Comparison of ENCODE assay signal across 19 cellular contexts in the genomic region with DNA sequence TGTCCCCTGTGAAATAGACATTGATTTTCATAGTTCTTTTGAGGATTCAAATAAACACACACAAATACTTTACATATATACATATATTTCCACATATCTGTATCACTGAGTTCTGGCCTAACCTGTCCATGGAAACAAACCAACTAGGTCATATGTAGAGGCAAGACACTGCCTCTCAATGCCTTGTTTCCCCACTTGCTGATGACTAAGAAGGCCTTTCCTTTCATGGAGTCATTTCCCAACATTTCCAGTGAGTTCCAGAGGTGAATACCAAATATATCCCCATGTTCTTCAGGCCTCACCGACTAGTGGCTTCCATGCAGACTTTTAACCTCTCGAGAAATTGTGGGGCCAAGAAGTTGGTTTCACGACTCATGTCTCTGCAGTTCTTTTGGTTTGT.
A peak's percentile ranks its signal among the peaks of the same experiment; 100 is the strongest.
DNase-seq lines count a peak whose midpoint lies in the region; ATAC-seq and TF ChIP-seq lines count a peak whose summit lies in the region.
"Had no signal": no experiment of that assay in that cellular context is flagged by ENCODE, and none has a peak within 500 bp of the region (broad histone marks: within the 10 kb centered on the region; RNA-seq: fewer than 3 reads in every experiment).

No MANE protein-coding gene starts in this region.

- no peak overlapping the region for H2AFZ ChIP-seq in GM23338

- no peak for TF ChIP-seq CTCF in natural killer cell (IDR thresholded peaks at IDR 0.05)
- TF ChIP-seq CTCF in GM23338 (conservative IDR thresholded peaks at IDR 0.05; ENCODE audit: low read depth in 2 of 2): no peak
- TF ChIP-seq CTCF in tibial nerve (IDR thresholded peaks at IDR 0.05): no peak
- TF ChIP-seq CTCF in transverse colon (IDR thresholded peaks at IDR 0.05): no peak

- TF ChIP-seq POLR2A in tibial nerve (IDR thresholded peaks at IDR 0.05): no peak
- TF ChIP-seq POLR2A in transverse colon (IDR thresholded peaks at IDR 0.05): no peak

- ATAC-seq in natural killer cell (no peak), GM23338 (no peak), GM21367 (IDR thresholded peaks at IDR 0.05; ENCODE audit: unreplicated experiment) (no peak)
- no peak for ATAC-seq in natural killer cell treated with Interleukin-12 subunit alpha and Interleukin-12 subunit beta and Interleukin-15 and Interleukin-18, amount 100 ng/mL, for 72 hours
- ATAC-seq: Panc1, Right ventricle myocardium inferior had no signal

- H4K20me1 ChIP-seq in GM23338 (replicated peaks; ENCODE audit: insufficient read depth): no peaks in the 10 kb centered on the region

- H3K27ac ChIP-seq in GM23338 (ENCODE audit: low read depth) (no peak overlapping the region), tibial nerve (no peak overlapping the region), transverse colon (no peak overlapping the region)

- no peak overlapping the region for H3K4me3 ChIP-seq in GM23338
- H3K4me3 ChIP-seq in tibial nerve: no peak overlapping the region
- H3K4me3 ChIP-seq in transverse colon: no peak overlapping the region

- H3K9me3 ChIP-seq in tibial nerve (no peaks in the 10 kb centered on the region), transverse colon (no peaks in the 10 kb centered on the region)

- no peaks in the 10 kb centered on the region for H3K9me2 ChIP-seq in GM23338 (ENCODE audit: insufficient read depth)

- no peaks in the 10 kb centered on the region for H3K9me3 Mint-ChIP-seq in natural killer cell
- H3K9me3 Mint-ChIP-seq in natural killer cell treated with Interleukin-12 subunit alpha and Interleukin-12 subunit beta and Interleukin-15 and Interleukin-18, amount 100 ng/mL, for 72 hours: no peaks in the 10 kb centered on the region
- H3K9me3 Mint-ChIP-seq in immature natural killer cell: no peaks in the 10 kb centered on the region
- no peaks in the 10 kb centered on the region for H3K9me3 Mint-ChIP-seq in GM23338
- H3K9me3 Mint-ChIP-seq: CD4-positive, CD25-positive, alpha-beta regulatory T cell; HFFc6 had no signal

- H3K27ac Mint-ChIP-seq in natural killer cell (peak overlapping the region; percentile 1 to 51), immature natural killer cell (peak overlapping the region in 4 of 6 donors; percentile 3 to 13 (median 8)), GM23338 (no peak overlapping the region)
- no peak overlapping the region for H3K27ac Mint-ChIP-seq in natural killer cell treated with Interleukin-12 subunit alpha and Interleukin-12 subunit beta and Interleukin-15 and Interleukin-18, amount 100 ng/mL, for 72 hours
- H3K27ac Mint-ChIP-seq: CD4-positive, CD25-positive, alpha-beta regulatory T cell; HFFc6 had no signal

- TF ChIP-seq EP300 in tibial nerve (IDR thresholded peaks at IDR 0.05) (no peak), transverse colon (IDR thresholded peaks at IDR 0.05; ENCODE audit: low read depth) (no peak)

- peaks cover 26% of the 10 kb centered on the region for H3K36me3 Mint-ChIP-seq in natural killer cell
- H3K36me3 Mint-ChIP-seq in natural killer cell treated with Interleukin-12 subunit alpha and Interleukin-12 subunit beta and Interleukin-15 and Interleukin-18, amount 100 ng/mL, for 72 hours: peaks cover 18% of the 10 kb centered on the region
- H3K36me3 Mint-ChIP-seq in immature natural killer cell: peaks cover 27 to 34% (median 33%) of the 10 kb centered on the region in 3 donors
- H3K36me3 Mint-ChIP-seq in GM23338 (ENCODE audit: low read depth): no peaks in the 10 kb centered on the region

- no peaks in the 10 kb centered on the region for H3K4me1 ChIP-seq in GM23338 (ENCODE audit: insufficient read depth)
- H3K4me1 ChIP-seq in tibial nerve: no peaks in the 10 kb centered on the region
- no peaks in the 10 kb centered on the region for H3K4me1 ChIP-seq in transverse colon

- peaks cover 24 to 25% of the 10 kb centered on the region in 2 donors for H3K4me1 Mint-ChIP-seq in natural killer cell
- peaks cover 8 to 17% of the 10 kb centered on the region in 2 donors for H3K4me1 Mint-ChIP-seq in natural killer cell treated with Interleukin-12 subunit alpha and Interleukin-12 subunit beta and Interleukin-15 and Interleukin-18, amount 100 ng/mL, for 72 hours (ENCODE audit: low read depth in 2 of 2)
- H3K4me1 Mint-ChIP-seq in immature natural killer cell: peaks cover 9 to 47% of the 10 kb centered on the region in 2 donors
- no peaks in the 10 kb centered on the region for H3K4me1 Mint-ChIP-seq in GM23338

- no peaks in the 10 kb centered on the region for H3K36me3 ChIP-seq in GM23338 (ENCODE audit: insufficient read depth)
- no peaks in the 10 kb centered on the region for H3K36me3 ChIP-seq in tibial nerve
- H3K36me3 ChIP-seq in transverse colon: no peaks in the 10 kb centered on the region

- no peak overlapping the region for H3K4me3 Mint-ChIP-seq in natural killer cell
- H3K4me3 Mint-ChIP-seq in natural killer cell treated with Interleukin-12 subunit alpha and Interleukin-12 subunit beta and Interleukin-15 and Interleukin-18, amount 100 ng/mL, for 72 hours: no peak overlapping the region
- no peak overlapping the region for H3K4me3 Mint-ChIP-seq in immature natural killer cell
- no peak overlapping the region for H3K4me3 Mint-ChIP-seq in GM23338
- H3K4me3 Mint-ChIP-seq: CD4-positive, CD25-positive, alpha-beta regulatory T cell; HFFc6 had no signal

- no peak overlapping the region for H3K4me2 ChIP-seq in GM23338

- no peak for DNase-seq in natural killer cell
- no peak for DNase-seq in natural killer cell treated with Interleukin-12 subunit alpha and Interleukin-12 subunit beta and Interleukin-15 and Interleukin-18, amount 100 ng/mL, for 72 hours (ENCODE audit: low spot score)
- peak; percentile 13 for DNase-seq in amniotic epithelial cell (ENCODE audit: low read depth)
- no peak for DNase-seq in immature natural killer cell
- DNase-seq in GM23338 (ENCODE audit: low spot score): no peak
- no peak for DNase-seq in tibial nerve (ENCODE audit: low spot score in 2 of 2)
- no peak for DNase-seq in transverse colon
- DNase-seq: Calu3; CD4-positive, CD25-positive, alpha-beta regulatory T cell; DMS79 treated with DMSO at 0.1 percent for 48 hours; GF-D8; HFFc6; NCI-H146; NCI-H2081 treated with DMSO at 0.1 percent for 48 hours; NCI-H446; NCI-H82 had no signal

- 62 to 74% methylated on average over 3 of the region's 3 CpGs for whole genome bisulfite sequencing in tibial nerve, 2 donors
- WGBS in transverse colon (ENCODE audit: low coverage in 1 of 2), 2 donors: 63 to 67% methylated on average over 3 of the region's 3 CpGs

- in situ Hi-C loops in transverse colon (cut with MboI; ENCODE audit: low pct_ligation_motif_present in 1 of 4, low pct_unique_long_range_greater_than_20kb in 1 of 4, low sequenced_read_pairs in 3 of 4): no loop called here

- H3K27me3 ChIP-seq in GM23338 (ENCODE audit: insufficient read depth) (no peaks in the 10 kb centered on the region), tibial nerve (no peaks in the 10 kb centered on the region), transverse colon (no peaks in the 10 kb centered on the region)

- H3K27me3 Mint-ChIP-seq in natural killer cell (ENCODE audit: low read depth in 2 of 2): no peaks in the 10 kb centered on the region
- no peaks in the 10 kb centered on the region for H3K27me3 Mint-ChIP-seq in natural killer cell treated with Interleukin-12 subunit alpha and Interleukin-12 subunit beta and Interleukin-15 and Interleukin-18, amount 100 ng/mL, for 72 hours
- peaks cover 0 to 2% (median 0%) of the 10 kb centered on the region in 3 donors for H3K27me3 Mint-ChIP-seq in immature natural killer cell (ENCODE audit: low read depth in 3 of 3)
- H3K27me3 Mint-ChIP-seq in GM23338 (ENCODE audit: insufficient read depth, low read depth, poor library complexity): peaks cover 5% of the 10 kb centered on the region
- H3K27me3 Mint-ChIP-seq: CD4-positive, CD25-positive, alpha-beta regulatory T cell had no signal

- intact Hi-C loops in natural killer cell (cut with micrococcal nuclease): no loop called here
- intact Hi-C loops in transverse colon (cut with DNase I; ENCODE audit: low total_unique reads): no loop called here

- H3F3A ChIP-seq in GM23338 (replicated peaks; ENCODE audit: low read depth): no peaks in the 10 kb centered on the region

- H3K79me2 ChIP-seq in GM23338 (replicated peaks; ENCODE audit: insufficient read depth): no peaks in the 10 kb centered on the region

TF ChIP-seq in GM23338, 12 proteins besides CTCF, POLR2A, EP300 and RAD21 (continues in another document):
- no peak for TF ChIP-seq EZH2 (IDR thresholded peaks at IDR 0.05; ENCODE audit: low read depth, unreplicated experiment)
- no peak for TF ChIP-seq STAT1 (IDR thresholded peaks at IDR 0.05; ENCODE audit: unreplicated experiment)
- TF ChIP-seq ETS1 (IDR thresholded peaks at IDR 0.05): no peak
- no peak for TF ChIP-seq POLR2AphosphoS5 (IDR thresholded peaks at IDR 0.05; ENCODE audit: low read depth)
- TF ChIP-seq ZNF331 (CRISPR knock-in tag; IDR thresholded peaks at IDR 0.05; ENCODE audit: low read depth): no peak
- no peak for TF ChIP-seq NANOG (IDR thresholded peaks at IDR 0.05; ENCODE audit: borderline replicate concordance)
- no peak for TF ChIP-seq ZNF114 (CRISPR knock-in tag; IDR thresholded peaks at IDR 0.05)
- TF ChIP-seq CREB1 (CRISPR knock-in tag; IDR thresholded peaks at IDR 0.05; ENCODE audit: low read depth): no peak

Comparison
In these comparisons a context has a peak if more than half of its experiments do, and no peak if none do; other contexts are left out.
1. H3K27ac Mint-ChIP-seq: peak in natural killer cell (2 of 2) and immature natural killer cell (4 of 6); none in natural killer cell treated with Interleukin-12 subunit alpha and Interleukin-12 subunit beta and Interleukin-15 and Interleukin-18, amount 100 ng/mL, for 72 hours (0 of 2) and GM23338 (single experiment).